Comparison of ENCODE assay signal across 16 cellular contexts in the genomic region with DNA sequence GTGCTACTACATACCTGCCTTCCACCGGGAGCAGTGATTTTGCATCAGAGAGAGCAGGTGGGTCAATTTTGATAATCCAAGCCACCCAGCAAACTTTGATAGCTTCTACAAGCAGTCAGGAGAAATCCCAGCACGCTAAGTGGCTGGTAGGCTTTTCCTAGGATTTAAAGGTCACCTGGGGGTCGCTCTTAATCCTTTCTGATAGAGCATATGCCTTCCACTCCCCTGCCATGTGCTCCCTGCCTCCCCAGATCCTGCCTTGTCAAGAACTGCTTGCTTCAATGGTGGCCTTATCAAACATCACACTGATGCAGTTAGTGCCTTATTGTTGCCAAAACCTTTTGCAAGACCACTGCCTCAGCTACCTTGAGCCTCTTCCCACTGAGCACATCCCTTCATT.
DNase-seq lines count a peak whose midpoint lies in the region; TF ChIP-seq lines count a peak whose summit lies in the region.
"Had no signal": no experiment of that assay in that cellular context is flagged by ENCODE, and none has a peak within 500 bp of the region (broad histone marks: within the 10 kb centered on the region; RNA-seq: fewer than 3 reads in every experiment).

No MANE protein-coding gene starts in this region.

- H3K79me2 ChIP-seq in OCI-LY3 (ENCODE audit: low read length): no peaks in the 10 kb centered on the region
- H3K79me2 ChIP-seq in mesendoderm (ENCODE audit: control insufficient read depth, insufficient read depth, low read length): no peaks in the 10 kb centered on the region

- H2AFZ ChIP-seq in OCI-LY3 (ENCODE audit: low read depth, low read length): no peak overlapping the region; the same call in 1 of the 2 replicates
- H2AFZ ChIP-seq: GM23248 had no signal

- no peaks in the 10 kb centered on the region for H4K20me1 ChIP-seq in OCI-LY3 (ENCODE audit: insufficient read depth, low read length)

- no peaks in the 10 kb centered on the region for H3K27me3 ChIP-seq in OCI-LY3 (ENCODE audit: low read depth, low read length)
- no peaks in the 10 kb centered on the region for H3K27me3 ChIP-seq in mesendoderm (ENCODE audit: insufficient read depth, low read length, poor library complexity)

- no peaks in the 10 kb centered on the region for H3K79me1 ChIP-seq in mesendoderm (ENCODE audit: low read length)

- H3K23ac ChIP-seq in mesendoderm (ENCODE audit: low read length): no peak overlapping the region

- DNase-seq in NCI-H524 (lab: John Stamatoyannopoulos, UW) (peak; percentile 69 to 82), mesendoderm (peak; percentile 77), retinal pigment epithelial cell (ENCODE audit: low read depth) (peak; percentile 5), activated gamma-delta T cell treated with Interleukin-2 at 50 U/mL for 16 hours (no peak), NCI-H2107 treated with DMSO at 0.1 percent for 48 hours (lab: John Stamatoyannopoulos, UW; ENCODE audit: unreplicated experiment) (no peak), GM10266 (ENCODE audit: extremely low spot score) (no peak)
- DNase-seq: AML-193; Caco-2; CD4-positive, alpha-beta T cell; GM23248; HCEC 1CT had no signal

- no CpG with 5 or more reads among the region's 3 CpGs for WGBS in mesendoderm (ENCODE audit: extremely low coverage, insufficient coverage, low lambda C conversion rate)

- TF ChIP-seq CTCF in OCI-LY3 (IDR thresholded peaks at IDR 0.05; ENCODE audit: low read depth, low read length): no peak
- no peak for TF ChIP-seq CTCF in retinal pigment epithelial cell (conservative IDR thresholded peaks at IDR 0.05; ENCODE audit: low read depth, low read length)
- TF ChIP-seq CTCF in GM10266 (IDR thresholded peaks at IDR 0.05; ENCODE audit: control insufficient read depth, insufficient read depth, low read depth, missing control alignments): no peak

- no peak overlapping the region for H4K8ac ChIP-seq in mesendoderm (ENCODE audit: low read depth, low read length)

- no peak overlapping the region for H3K4me3 ChIP-seq in OCI-LY3 (ENCODE audit: low read length)
- no peak overlapping the region for H3K4me3 ChIP-seq in mesendoderm (ENCODE audit: low read length)
- H3K4me3 ChIP-seq in retinal pigment epithelial cell (ENCODE audit: low read length): no peak overlapping the region
- H3K4me3 ChIP-seq: A549, GM23248 had no signal

- H2AK5ac ChIP-seq in mesendoderm (ENCODE audit: low read length): no peak overlapping the region

- no peak overlapping the region for H2BK15ac ChIP-seq in mesendoderm (replicated peaks; ENCODE audit: low read depth)

- H3K9ac ChIP-seq in OCI-LY3 (ENCODE audit: low read length) (no peak overlapping the region), mesendoderm (ENCODE audit: low read length) (no peak overlapping the region)
- H3K9ac ChIP-seq: GM23248 had no signal

- H2BK5ac ChIP-seq in mesendoderm (ENCODE audit: low read length): peak overlapping the region; percentile 56

- peak overlapping the region; percentile 12 for H3K4me2 ChIP-seq in OCI-LY3 (ENCODE audit: low read length)
- H3K4me2 ChIP-seq in mesendoderm (ENCODE audit: low read length): no peak overlapping the region
- H3K4me2 ChIP-seq: A549 had no signal

- H2BK120ac ChIP-seq in mesendoderm (ENCODE audit: low read depth, low read length): peak overlapping the region; percentile 54

- no peaks in the 10 kb centered on the region for H3K9me3 ChIP-seq in OCI-LY3 (ENCODE audit: insufficient read depth, low read length)
- H3K9me3 ChIP-seq: A549, Caco-2 had no signal

- H3K36me3 ChIP-seq in OCI-LY3 (replicated peaks; ENCODE audit: low read depth, low read length): no peaks in the 10 kb centered on the region
- no peaks in the 10 kb centered on the region for H3K36me3 ChIP-seq in mesendoderm (ENCODE audit: control insufficient read depth, insufficient read depth, low read length)

- no peak overlapping the region for H3K56ac ChIP-seq in mesendoderm (ENCODE audit: low read length)

- peak overlapping the region; percentile 60 for H3K4ac ChIP-seq in mesendoderm (ENCODE audit: low read depth, low read length)

- H3K18ac ChIP-seq in mesendoderm (ENCODE audit: low read length): no peak overlapping the region

- no peak overlapping the region for H3K27ac ChIP-seq in OCI-LY3 (ENCODE audit: low read length)
- H3K27ac ChIP-seq in mesendoderm (ENCODE audit: low read depth, low read length): peak overlapping the region; percentile 22
- H3K27ac ChIP-seq: 22Rv1, A549, C4-2B, GM23248, HL-60 had no signal

- no peak overlapping the region for H4K5ac ChIP-seq in mesendoderm (ENCODE audit: low read length)

- peaks cover 58% of the 10 kb centered on the region for H3K4me1 ChIP-seq in OCI-LY3 (ENCODE audit: low read length)
- peaks cover 29% of the 10 kb centered on the region for H3K4me1 ChIP-seq in mesendoderm (ENCODE audit: control insufficient read depth, low read depth, low read length)
- H3K4me1 ChIP-seq: A549, Caco-2 had no signal

Comparison
In these comparisons a context has a peak if more than half of its experiments do, and no peak if none do; other contexts are left out.
1. DNase-seq: peak in NCI-H524 (2 of 2), mesendoderm (single experiment) and retinal pigment epithelial cell (single experiment); none in activated gamma-delta T cell treated with Interleukin-2 at 50 U/mL for 16 hours (single experiment), NCI-H2107 treated with DMSO at 0.1 percent for 48 hours (single experiment) and GM10266 (single experiment).